ENCODE assay signal across 13 cellular contexts in genomic region chr5:91419136-91419535, GRCh38. TPM values are rescaled to one million over a fixed set of nuclear protein-coding genes. Genes with fewer than 3 reads are reported as not detected.
DNase-seq lines count a peak whose midpoint lies in the region; FAIRE-seq and TF ChIP-seq lines count a peak whose summit lies in the region.
"Had no signal": no experiment of that assay in that cellular context is flagged by ENCODE, and none has a peak within 500 bp of the region (broad histone marks: within the 10 kb centered on the region; RNA-seq: fewer than 3 reads in every experiment).

No MANE protein-coding gene starts in this region.

- no peaks in the 10 kb centered on the region for H3K36me3 ChIP-seq in mesenchymal stem cell (ENCODE audit: control insufficient read depth in 1 of 2, insufficient read depth in 2 of 2, low read depth in 1 of 2, low read length in 2 of 2)
- no peaks in the 10 kb centered on the region for H3K36me3 ChIP-seq in adrenal gland (replicated peaks in 1 of 2)
- H3K36me3 ChIP-seq: BLaER1, HAP-1 had no signal

- no peak overlapping the region for H4K91ac ChIP-seq in mesenchymal stem cell (ENCODE audit: low read length)

- H3K9me3 ChIP-seq in mesenchymal stem cell (ENCODE audit: control insufficient read depth, low read length) (no peaks in the 10 kb centered on the region), adrenal gland (replicated peaks in 1 of 3) (no peaks in the 10 kb centered on the region)
- H3K9me3 ChIP-seq: BLaER1, HAP-1 had no signal

- no peak overlapping the region for H4K8ac ChIP-seq in mesenchymal stem cell (ENCODE audit: low read length)

- H3K27ac ChIP-seq in mesenchymal stem cell (ENCODE audit: low read length, poor library complexity, severe bottlenecking) (no peak overlapping the region), adrenal gland (no peak overlapping the region)
- H3K27ac ChIP-seq: BLaER1, GM23248 had no signal

- TF ChIP-seq POLR2A in GM12892 (IDR thresholded peaks at IDR 0.05; ENCODE audit: low read depth, low read length) = no peak
- no peak for TF ChIP-seq POLR2A in adrenal gland (IDR thresholded peaks at IDR 0.05)

- H3K4me1 ChIP-seq in mesenchymal stem cell (ENCODE audit: control insufficient read depth, insufficient read depth, low read depth, low read length) (no peaks in the 10 kb centered on the region), adrenal gland (replicated peaks in 1 of 2) (no peaks in the 10 kb centered on the region)

- H3K4me2 ChIP-seq in mesenchymal stem cell (ENCODE audit: low read length, poor library complexity, severe bottlenecking) = no peak overlapping the region
- H3K4me2 ChIP-seq: BLaER1 had no signal

- no peak overlapping the region for H2BK5ac ChIP-seq in mesenchymal stem cell (ENCODE audit: low read depth, low read length, poor library complexity, severe bottlenecking)

- no peak overlapping the region for H3K18ac ChIP-seq in mesenchymal stem cell (ENCODE audit: low read depth in 1 of 2, low read length in 2 of 2)

- H3K27me3 ChIP-seq in mesenchymal stem cell (ENCODE audit: control insufficient read depth in 1 of 2, insufficient read depth in 1 of 2, low read length in 2 of 2) (no peaks in the 10 kb centered on the region), adrenal gland (no peaks in the 10 kb centered on the region)
- H3K27me3 ChIP-seq: BLaER1 had no signal

- no peaks in the 10 kb centered on the region for H3K79me1 ChIP-seq in mesenchymal stem cell (replicated peaks; ENCODE audit: low read length, poor library complexity, severe bottlenecking)

- H2BK12ac ChIP-seq in mesenchymal stem cell (ENCODE audit: low read length in 2 of 2) = no peak overlapping the region

- TF ChIP-seq CTCF in fibroblast of the aortic adventitia (IDR thresholded peaks at IDR 0.05; ENCODE audit: insufficient read depth, low read length) = no peak
- TF ChIP-seq CTCF in adrenal gland (IDR thresholded peaks at IDR 0.05) = no peak

- no peak overlapping the region for H2AFZ ChIP-seq in mesenchymal stem cell (ENCODE audit: low read depth, low read length)
- H2AFZ ChIP-seq: GM23248 had no signal

- no peak for DNase-seq in GM12892 (ENCODE audit: insufficient read length)
- DNase-seq in fibroblast of the aortic adventitia (ENCODE audit: low read depth) = peak; percentile 4
- no peak for DNase-seq in mesenchymal stem cell
- DNase-seq in NCI-H187 (lab: John Stamatoyannopoulos, UW) = no peak
- DNase-seq in AG08396 (ENCODE audit: low spot score) = no peak
- no peak for DNase-seq in CD1c-positive myeloid dendritic cell (ENCODE audit: extremely low spot score)
- DNase-seq in adrenal gland = no peak
- DNase-seq: DMS79 treated with DMSO at 0.1 percent for 48 hours, GF-D8 had no signal

- no peak overlapping the region for H3K14ac ChIP-seq in mesenchymal stem cell (ENCODE audit: low read length in 2 of 2)

- H2BK15ac ChIP-seq in mesenchymal stem cell (ENCODE audit: low read depth, poor library complexity, severe bottlenecking) = no peak overlapping the region

- H3K23ac ChIP-seq in mesenchymal stem cell (ENCODE audit: low read length in 2 of 2) = no peak overlapping the region

- FAIRE-seq in A204.1 (lab: Jason Lieb, UNC) = peak; percentile 83
- FAIRE-seq in GM12892 (lab: Jason Lieb, UNC) = peak; percentile 40

- no peak overlapping the region for H2AK5ac ChIP-seq in mesenchymal stem cell (ENCODE audit: low read length, severe bottlenecking)

- no peak overlapping the region for H3K4ac ChIP-seq in mesenchymal stem cell (ENCODE audit: low read depth in 1 of 2, low read length in 2 of 2)

- no CpG with 5 or more reads among the region's 1 CpG for WGBS in mesenchymal stem cell
- 77 to 86% (median 81%) methylated on average over 1 of the region's 1 CpG for WGBS in adrenal gland, 4 donors

- no peak overlapping the region for H3K4me3 ChIP-seq in fibroblast of the aortic adventitia (ENCODE audit: low read depth, low read length)
- H3K4me3 ChIP-seq in mesenchymal stem cell (ENCODE audit: insufficient read depth in 1 of 2, low read depth in 1 of 2, low read length in 2 of 2) = no peak overlapping the region
- H3K4me3 ChIP-seq in adrenal gland = no peak overlapping the region
- H3K4me3 ChIP-seq: BLaER1, GM23248, HAP-1 had no signal

- intact Hi-C loops in adrenal gland (cut with DNase I) = loop anchor here in 1 of 2 donors (5.0 kb wide), 1 partner anchor 617 kb away; no protein-coding TSS in a partner anchor

- H2BK120ac ChIP-seq in mesenchymal stem cell (ENCODE audit: low read depth, low read length) = no peak overlapping the region

- H3K9ac ChIP-seq in mesenchymal stem cell (ENCODE audit: low read length) = peak overlapping the region; percentile 27
- H3K9ac ChIP-seq: BLaER1, GM23248 had no signal

RNA-seq across cellular contexts. Expression of gene ARRDC3, which starts 36.0 kb away (rescaled TPM):
- 27.5 TPM for polyA plus RNA-seq in GM12892 (2012; ENCODE audit: missing spikeins)
- total RNA-seq in fibroblast of the aortic adventitia (ENCODE audit: low replicate concordance) = 35.2 and 120 TPM in 2 replicates
- 32.4 TPM for polyA plus RNA-seq in mesenchymal stem cell (2013, experiment 1 of 2)
- polyA plus RNA-seq in mesenchymal stem cell (2013, experiment 2 of 2) = 32.1 TPM
- total RNA-seq in adrenal gland = 100 to 1,000 TPM in 6 of 8 donors, 10 to 100 TPM in 2; 64.4 to 410 (median 158) TPM
- 100 to 1,000 TPM in 1 of 3 donors, 10 to 100 TPM in 2; 36.1 to 140 (median 58.2) TPM for polyA plus RNA-seq in adrenal gland
